ENCODE assay signal across 9 cellular contexts in genomic region chr2:222672068-222672401, GRCh38. TPM values are rescaled to one million over a fixed set of nuclear protein-coding genes. Genes with fewer than 3 reads are reported as not detected.
A peak's percentile ranks its signal among the peaks of the same experiment; 100 is the strongest.
DNase-seq lines count a peak whose midpoint lies in the region; FAIRE-seq and TF ChIP-seq lines count a peak whose summit lies in the region.
"Had no signal": no experiment of that assay in that cellular context is flagged by ENCODE, and none has a peak within 500 bp of the region (broad histone marks: within the 10 kb centered on the region; RNA-seq: fewer than 3 reads in every experiment).

No MANE protein-coding gene starts in this region.

- H3K9ac ChIP-seq in HUES64 (ENCODE audit: low read depth, low read length), result peak overlapping the region; percentile 66

- H3K9me3 ChIP-seq in HUES64 (ENCODE audit: insufficient read depth, low read depth, low read length) (no peaks in the 10 kb centered on the region), small intestine (ENCODE audit: control insufficient read depth, low read depth) (no peaks in the 10 kb centered on the region)

- H3K4me1 ChIP-seq in HUES64 (ENCODE audit: insufficient read depth, low read length) (0 out of 2 replicates have a peak, but pooled peaks cover 4% of the 10 kb centered on the region), small intestine (ENCODE audit: control insufficient read depth in 2 of 2, insufficient read depth in 1 of 2, low read depth in 1 of 2, low read length in 1 of 2) (no peaks in the 10 kb centered on the region)

- DNase-seq in kidney epithelial cell (ENCODE audit: low read depth) (no peak), small intestine (peak; percentile 25), HPDE6-E6E7 (ENCODE audit: extremely low spot score) (no peak), GM10266 (ENCODE audit: extremely low spot score) (no peak), GM19239 (ENCODE audit: insufficient read length, low spot score) (no peak)
- DNase-seq: activated CD8-positive, alpha-beta memory T cell treated with anti-CD3 and anti-CD28 coated beads for 24 hours had no signal

- H3K27me3 Mint-ChIP-seq in brain, result peaks cover 51% of the 10 kb centered on the region

- peaks cover 8% of the 10 kb centered on the region for H3K4me1 Mint-ChIP-seq in brain

- TF ChIP-seq CTCF in brain (conservative IDR thresholded peaks at IDR 0.05) (no peak), kidney epithelial cell (IDR thresholded peaks at IDR 0.05; ENCODE audit: insufficient read depth, low read length, poor library complexity, severe bottlenecking) (no peak), GM10266 (IDR thresholded peaks at IDR 0.05; ENCODE audit: control insufficient read depth, insufficient read depth, low read depth, missing control alignments) (no peak)

- no peak for FAIRE-seq in small intestine (lab: Jason Lieb, UNC)
- no peak for FAIRE-seq in GM19239 (lab: Jason Lieb, UNC)
- FAIRE-seq: GM12892 had no signal

- H3K27ac ChIP-seq in HUES64 (ENCODE audit: low read depth, low read length) (no peak overlapping the region), small intestine (ENCODE audit: low read depth in 1 of 2, low read length in 1 of 2) (no peak overlapping the region)

- peak overlapping the region; percentile 51 to 77 (median 68) for H3K4me3 Mint-ChIP-seq in brain

- peaks cover 50% of the 10 kb centered on the region for H3K27me3 ChIP-seq in HUES64 (ENCODE audit: insufficient read depth, low read length)
- peaks cover 5% of the 10 kb centered on the region for H3K27me3 ChIP-seq in kidney epithelial cell (ENCODE audit: control insufficient read depth, insufficient read depth, low read length)
- peaks cover 0 to 11% of the 10 kb centered on the region in 2 donors for H3K27me3 ChIP-seq in small intestine (ENCODE audit: control insufficient read depth in 2 of 2, insufficient read depth in 2 of 2, low read length in 2 of 2)

- H3K36me3 Mint-ChIP-seq in brain, result no peaks in the 10 kb centered on the region

- no peaks in the 10 kb centered on the region for H3K36me3 ChIP-seq in HUES64 (ENCODE audit: insufficient read depth, low read length)
- H3K36me3 ChIP-seq in kidney epithelial cell (ENCODE audit: control insufficient read depth, insufficient read depth, low read length), result no peaks in the 10 kb centered on the region
- no peaks in the 10 kb centered on the region for H3K36me3 ChIP-seq in small intestine (ENCODE audit: control insufficient read depth in 2 of 2, insufficient read depth in 2 of 2, low read length in 2 of 2)

- H3K4me3 ChIP-seq in HUES64 (ENCODE audit: low read length) (peak overlapping the region; percentile 64), kidney epithelial cell (ENCODE audit: low read depth, low read length) (peak overlapping the region; percentile 37), small intestine (ENCODE audit: low read depth in 1 of 2, low read length in 2 of 2) (peak overlapping the region in 1 of 2 donors; percentile 56)

- WGBS in HUES64, result 23% methylated on average over 10 of the region's 10 CpGs
- 8 to 13% (median 13%) methylated on average over 10 of the region's 10 CpGs for WGBS in small intestine, 3 donors

- H3K9me3 Mint-ChIP-seq in brain, result peaks cover 0 to 7% (median 3%) of the 10 kb centered on the region in 5 experiments

- peak overlapping the region in 1 of 5 experiments; percentile 14 for H3K27ac Mint-ChIP-seq in brain

RNA-seq across cellular contexts. Expression of gene MOGAT1, which starts 0.6 kb away (rescaled TPM):
- polyA plus RNA-seq in HUES64 (2013, experiment 1 of 2), result not detected
- not detected for polyA plus RNA-seq in HUES64 (2013, experiment 2 of 2)
- not detected for polyA plus RNA-seq in brain (ENCODE audit: insufficient read depth, low read depth, low replicate concordance)
- not detected in 2 replicates for total RNA-seq in kidney epithelial cell
- under 1 TPM in 1 of 3 donors, not detected in 2; 0.07 TPM for polyA plus RNA-seq in small intestine

RNA-seq across cellular contexts. Expression of gene FARSB, which starts 16.1 kb away (rescaled TPM):
- 39.7 TPM for polyA plus RNA-seq in HUES64 (2013, experiment 1 of 2)
- 37.3 TPM for polyA plus RNA-seq in HUES64 (2013, experiment 2 of 2)
- polyA plus RNA-seq in brain (ENCODE audit: insufficient read depth, low read depth, low replicate concordance) (32.4 TPM), small intestine (10 to 100 TPM in 2 of 3 donors, 1 to 10 TPM in 1; 9.2 to 31.9 (median 11.9) TPM)
- 20.0 and 23.8 TPM in 2 replicates for total RNA-seq in kidney epithelial cell
